8 cellular contexts compared by ENCODE assay signal in genomic region chr1:109466440-109467300, GRCh38. TPM values are rescaled to one million over a fixed set of nuclear protein-coding genes. Genes with fewer than 3 reads are reported as not detected.
DNase-seq lines count a peak whose midpoint lies in the region; ATAC-seq and TF ChIP-seq lines count a peak whose summit lies in the region.

Gene SYPL2, plus strand, starts transcription at chr1:109466546. Its CDS starts 298 bp downstream, at chr1:109466844.

- no TSS peak for BruUV-seq in HCT116 (replicated peaks; lab: Mats Ljungman, UMichigan)

- TF ChIP-seq RAD21 in HCT116 (IDR thresholded peaks at IDR 0.05; ENCODE audit: low read depth), result no peak

- DNase-seq in HCT116 (ENCODE audit: low read depth, low spot score) (no peak), adipocyte (ENCODE audit: low read depth) (peak; percentile 61), iPS DF 6.9 (ENCODE audit: low read depth, low spot score) (no peak), gastrocnemius medialis (peak; percentile 83 to 91), NCI-H1092 (lab: John Stamatoyannopoulos, UW) (no peak)

- ATAC-seq in HCT116 (peak; percentile 82), gastrocnemius medialis (peak; percentile 61 to 71), HG03159 (IDR thresholded peaks at IDR 0.05; ENCODE audit: unreplicated experiment) (no peak), HG03280 (IDR thresholded peaks at IDR 0.05; ENCODE audit: unreplicated experiment) (no peak)

- H3K27me3 ChIP-seq in ACC112 (ENCODE audit: insufficient read depth, low read length), result peaks cover 94% of the 10 kb centered on the region
- H3K27me3 ChIP-seq in HCT116 (ENCODE audit: insufficient read depth, low read length), result peaks cover 25% of the 10 kb centered on the region
- no peaks in the 10 kb centered on the region for H3K27me3 ChIP-seq in adipocyte (replicated peaks; ENCODE audit: control insufficient read depth, insufficient read depth, low read length)
- H3K27me3 ChIP-seq in iPS DF 6.9 (ENCODE audit: control insufficient read depth, insufficient read depth, low read length), result peaks cover 13% of the 10 kb centered on the region; the same call in 1 of the 2 replicates
- H3K27me3 ChIP-seq in gastrocnemius medialis, result no peaks in the 10 kb centered on the region

- peak within 1 kb of the TSS; percentile 29; the same call in 1 of the 2 replicates for H3K9ac ChIP-seq in HCT116 (ENCODE audit: low read length)
- H3K9ac ChIP-seq in adipocyte (ENCODE audit: low read length), result peak within 1 kb of the TSS; percentile 98

- peak within 1 kb of the TSS; percentile 74 for H3K4me3 ChIP-seq in ACC112 (ENCODE audit: low read depth, low read length)
- H3K4me3 ChIP-seq in HCT116 (replicated peaks in 1 of 2; ENCODE audit: low read depth in 1 of 2, low read length in 2 of 2), result peak within 1 kb of the TSS; percentile 46 to 54
- H3K4me3 ChIP-seq in adipocyte (ENCODE audit: low read length), result peak within 1 kb of the TSS; percentile 93
- H3K4me3 ChIP-seq in iPS DF 6.9 (ENCODE audit: low read length), result peak within 1 kb of the TSS; percentile 70; the same call in 1 of the 2 replicates
- peak within 1 kb of the TSS; percentile 66 to 96 (median 78) for H3K4me3 ChIP-seq in gastrocnemius medialis

- H3K4me1 ChIP-seq in ACC112 (ENCODE audit: control insufficient read depth, insufficient read depth, low read length, unreplicated experiment), result no peaks in the 10 kb centered on the region
- peaks cover 0 to 10% of the 10 kb centered on the region in 2 experiments; a peak in 1 of 4 replicates for H3K4me1 ChIP-seq in HCT116 (ENCODE audit: control insufficient read depth in 1 of 2, insufficient read depth in 2 of 2, low read length in 2 of 2)
- peaks cover 12% of the 10 kb centered on the region for H3K4me1 ChIP-seq in adipocyte (ENCODE audit: control insufficient read depth, insufficient read depth, low read length)
- no peaks in the 10 kb centered on the region for H3K4me1 ChIP-seq in iPS DF 6.9 (ENCODE audit: control insufficient read depth, insufficient read depth, low read length)
- peaks cover 46 to 47% of the 10 kb centered on the region in 2 donors for H3K4me1 ChIP-seq in gastrocnemius medialis

- TF ChIP-seq POLR2A in HCT116 (IDR thresholded peaks at IDR 0.05; ENCODE audit: borderline replicate concordance, extremely low read depth, insufficient read depth, insufficient read length) (no peak), gastrocnemius medialis (IDR thresholded peaks at IDR 0.05) (peak; percentile 73 to 91)

- POLR2A ChIA-PET in HCT116 (lab: Charles Lee), result no interaction called here

- intact Hi-C loops in HCT116 (cut with micrococcal nuclease), result no loop called here
- intact Hi-C loops in gastrocnemius medialis (cut with DNase I; ENCODE audit: low total_unique reads), result loop anchor here (1.0 to 2.0 kb wide), 2 partner anchors 40 to 64 kb away; partner anchors contain the start of gene PSMA5

- no peak for TF ChIP-seq CTCF in HCT116 (IDR thresholded peaks at IDR 0.05 in 2 of 3, conservative IDR thresholded peaks at IDR 0.05 in 1 of 3; ENCODE audit: borderline replicate concordance in 1 of 3, insufficient read depth in 1 of 3, low read depth in 2 of 3, low read length in 2 of 3)
- peak in 3 of 5 experiments; percentile 8 to 14 (median 9) for TF ChIP-seq CTCF in gastrocnemius medialis (IDR thresholded peaks at IDR 0.05 in 4 of 5, conservative IDR thresholded peaks at IDR 0.05 in 1 of 5)

- WGBS in iPS DF 6.9 (ENCODE audit: insufficient coverage, insufficient read length), result no CpG with 5 or more reads among the region's 91 CpGs

- H3K27ac ChIP-seq in ACC112 (ENCODE audit: low read depth, low read length) (no peak within 1 kb of the TSS), HCT116 (ENCODE audit: low read depth, low read length) (no peak within 1 kb of the TSS), iPS DF 6.9 (ENCODE audit: low read length) (no peak within 1 kb of the TSS), gastrocnemius medialis (peak within 1 kb of the TSS; percentile 93 to 100 (median 97))

- H2AFZ ChIP-seq in ACC112 (ENCODE audit: low read length, unreplicated experiment), result peak within 1 kb of the TSS; percentile 66
- H2AFZ ChIP-seq in HCT116 (ENCODE audit: low read depth, low read length, poor library complexity, severe bottlenecking), result no peak within 1 kb of the TSS

- in situ Hi-C loops in gastrocnemius medialis (cut with MboI; ENCODE audit: low sequenced_read_pairs in 4 of 4), result no loop called here

- CTCF ChIA-PET in HCT116 (lab: Charles Lee), result no interaction called here

- peak within 1 kb of the TSS; percentile 77 for H3K4me2 ChIP-seq in HCT116 (ENCODE audit: low read length)

- H4K20me1 ChIP-seq in HCT116 (ENCODE audit: insufficient read depth), result no peaks in the 10 kb centered on the region

- RAD21 ChIA-PET in HCT116 (lab: Charles Lee; ENCODE audit: low non-redundant PET in 1 of 2, low total read pairs in 2 of 2, uncharacterized antibody in 2 of 2, unreplicated experiment in 2 of 2), result no interaction called here

- H3K9me3 ChIP-seq in HCT116 (ENCODE audit: control insufficient read depth in 1 of 2, insufficient read depth in 1 of 2, low read depth in 1 of 2, low read length in 2 of 2) (no peaks in the 10 kb centered on the region), adipocyte (ENCODE audit: control insufficient read depth, low read length) (no peaks in the 10 kb centered on the region), iPS DF 6.9 (ENCODE audit: control insufficient read depth, insufficient read depth, low read length) (no peaks in the 10 kb centered on the region), gastrocnemius medialis (no peaks in the 10 kb centered on the region)

- H3K36me3 ChIP-seq in ACC112 (ENCODE audit: insufficient read depth, low read length) (no peaks in the 10 kb centered on the region), HCT116 (ENCODE audit: control insufficient read depth in 1 of 2, insufficient read depth in 2 of 2, low read length in 2 of 2) (no peaks in the 10 kb centered on the region), adipocyte (ENCODE audit: control insufficient read depth, insufficient read depth, low read length, severe bottlenecking) (peaks cover 6% of the 10 kb centered on the region), iPS DF 6.9 (ENCODE audit: control insufficient read depth, insufficient read depth, low read length) (no peaks in the 10 kb centered on the region), gastrocnemius medialis (no peaks in the 10 kb centered on the region)

- no peaks in the 10 kb centered on the region for H3K79me2 ChIP-seq in ACC112 (ENCODE audit: control insufficient read depth, insufficient read depth, low read length, unreplicated experiment)
- H3K79me2 ChIP-seq in HCT116 (ENCODE audit: insufficient read depth, low read length), result no peaks in the 10 kb centered on the region

- H3K9me2 ChIP-seq in HCT116 (ENCODE audit: insufficient read depth), result no peaks in the 10 kb centered on the region

TF ChIP-seq in HCT116, 20 proteins besides CTCF, POLR2A, EP300 and RAD21:
- TF ChIP-seq MAX (IDR thresholded peaks at IDR 0.05), result peak; percentile 76
- TF ChIP-seq ZFX (IDR thresholded peaks at IDR 0.05), result no peak

RNA-seq across cellular contexts. Expression of gene SYPL2, which starts in this region (rescaled TPM):
- 1.3 TPM for total RNA-seq in HCT116 (2021; ENCODE audit: unreplicated experiment)
- polyA plus RNA-seq in HCT116 (2012), result 0.49 and 0.91 TPM in 2 replicates
- 100 to 1,000 TPM in 1 of 4 donors, 10 to 100 TPM in 3; 15.7 to 127 (median 83.7) TPM for total RNA-seq in gastrocnemius medialis

Comparison
In these comparisons a context has a peak if more than half of its experiments do, and no peak if none do; other contexts are left out.
1. H3K27ac ChIP-seq: peak in gastrocnemius medialis (4 of 4); none in ACC112 (single experiment), HCT116 (single experiment) and iPS DF 6.9 (single experiment).
2. ATAC-seq: peak in HCT116 (single experiment) and gastrocnemius medialis (2 of 2); none in HG03159 (single experiment) and HG03280 (single experiment).
3. DNase-seq: peak in adipocyte (single experiment) and gastrocnemius medialis (2 of 2); none in HCT116 (single experiment), iPS DF 6.9 (single experiment) and NCI-H1092 (single experiment).
4. CTCF ChIP-seq: peak in gastrocnemius medialis (3 of 5); none in HCT116 (0 of 3).
5. Peak in every context shown above with its lines, with median percentiles within 50 percentile points of each other: H3K4me3 ChIP-seq.